ENCODE assay signal across 22 cellular contexts in genomic region chr11:134488913-134489312, GRCh38.
A peak's percentile ranks its signal among the peaks of the same experiment; 100 is the strongest.
DNase-seq lines count a peak whose midpoint lies in the region; ATAC-seq, FAIRE-seq and TF ChIP-seq lines count a peak whose summit lies in the region.
"Had no signal": no experiment of that assay in that cellular context is flagged by ENCODE, and none has a peak within 500 bp of the region (broad histone marks: within the 10 kb centered on the region; RNA-seq: fewer than 3 reads in every experiment).

No MANE protein-coding gene starts in this region.

- H3K27me3 ChIP-seq in bronchial epithelial cell (ENCODE audit: control insufficient read depth, insufficient read depth, low read length): no peaks in the 10 kb centered on the region
- peaks cover 0 to 11% of the 10 kb centered on the region in 2 donors for H3K27me3 ChIP-seq in tibial artery

- peaks cover 7 to 21% of the 10 kb centered on the region in 2 donors for H3K4me1 Mint-ChIP-seq in natural killer cell
- H3K4me1 Mint-ChIP-seq: GM23338 had no signal

- H3K36me3 ChIP-seq in bronchial epithelial cell (ENCODE audit: control insufficient read depth, insufficient read depth, low read length): no peaks in the 10 kb centered on the region
- no peaks in the 10 kb centered on the region for H3K36me3 ChIP-seq in tibial artery

- no peak overlapping the region for H3K27ac ChIP-seq in tibial artery

- no peaks in the 10 kb centered on the region for H3K36me3 Mint-ChIP-seq in natural killer cell

- intact Hi-C loops in natural killer cell (cut with micrococcal nuclease): no loop called here
- intact Hi-C loops in tibial artery (cut with DNase I; ENCODE audit: low total_unique reads): no loop called here

- no peaks in the 10 kb centered on the region for H3K9me3 Mint-ChIP-seq in natural killer cell
- H3K9me3 Mint-ChIP-seq: CD4-positive, alpha-beta T cell had no signal

- peak; percentile 52 for FAIRE-seq in bronchial epithelial cell (lab: Jason Lieb, UNC)
- FAIRE-seq: GM12891 had no signal

- ATAC-seq in natural killer cell: peak; percentile 54 to 85 (median 74)
- no peak for ATAC-seq in GM19455 (IDR thresholded peaks at IDR 0.05; ENCODE audit: unreplicated experiment)
- no peak for ATAC-seq in HG02642 (IDR thresholded peaks at IDR 0.05; ENCODE audit: poor library complexity, unreplicated experiment)
- ATAC-seq: GM23338, SK-N-SH treated with all-trans-retinoic acid at 6 μM for 48 hours had no signal

- no peaks in the 10 kb centered on the region for H3K9me3 ChIP-seq in tibial artery

- H3K4me1 ChIP-seq in tibial artery: no peaks in the 10 kb centered on the region
- H3K4me1 ChIP-seq: Caco-2 had no signal

- peak; percentile 30 for DNase-seq in Jurkat, Clone E6-1 (ENCODE audit: low read depth, low spot score)
- DNase-seq in bronchial epithelial cell (ENCODE audit: low read depth): no peak
- peak; percentile 24 for DNase-seq in natural killer cell
- DNase-seq in tibial artery: peak; percentile 18 to 29
- DNase-seq in HT-29 (ENCODE audit: low spot score): no peak
- DNase-seq: CD4-positive, alpha-beta T cell; DMS 273 treated with DMSO at 0.1 percent for 48 hours; DMS79 treated with DMSO at 0.1 percent for 48 hours; HCEC 1CT; MM.1S; NCI-H1092; NCI-H146; NCI-H2029 treated with DMSO at 0.1 percent for 48 hours; NCI-H2171 treated with DMSO at 0.1 percent for 48 hours; NCI-H524 treated with DMSO at 0.1 percent for 48 hours; NCI-H82 had no signal

- peak overlapping the region in 1 of 2 donors; percentile 89 for H3K27ac Mint-ChIP-seq in natural killer cell
- H3K27ac Mint-ChIP-seq: CD4-positive, alpha-beta T cell; GM23338 had no signal

- no peaks in the 10 kb centered on the region for H3K27me3 Mint-ChIP-seq in natural killer cell (ENCODE audit: low read depth in 2 of 2)

- no peak overlapping the region for H3K4me3 ChIP-seq in Jurkat, Clone E6-1 (ENCODE audit: low read length)
- H3K4me3 ChIP-seq in bronchial epithelial cell (ENCODE audit: low read depth, low read length) (no peak overlapping the region), tibial artery (no peak overlapping the region)
- H3K4me3 ChIP-seq: GM23338 had no signal

- H3K4me3 Mint-ChIP-seq in natural killer cell: no peak overlapping the region
- H3K4me3 Mint-ChIP-seq: CD4-positive, alpha-beta T cell; GM23338 had no signal

- TF ChIP-seq CTCF in bronchial epithelial cell (IDR thresholded peaks at IDR 0.05; ENCODE audit: insufficient read depth, low read length, severe bottlenecking) (no peak), natural killer cell (IDR thresholded peaks at IDR 0.05) (no peak), tibial artery (IDR thresholded peaks at IDR 0.05) (no peak)

Comparison
In these comparisons a context has a peak if more than half of its experiments do, and no peak if none do; other contexts are left out.
1. DNase-seq: peak in Jurkat, Clone E6-1 (single experiment), natural killer cell (single experiment) and tibial artery (2 of 2); none in bronchial epithelial cell (single experiment) and HT-29 (single experiment).
2. ATAC-seq: peak in natural killer cell (3 of 3); none in GM19455 (single experiment) and HG02642 (single experiment).